Comparison of ENCODE assay signal across 15 cellular contexts in the genomic region with DNA sequence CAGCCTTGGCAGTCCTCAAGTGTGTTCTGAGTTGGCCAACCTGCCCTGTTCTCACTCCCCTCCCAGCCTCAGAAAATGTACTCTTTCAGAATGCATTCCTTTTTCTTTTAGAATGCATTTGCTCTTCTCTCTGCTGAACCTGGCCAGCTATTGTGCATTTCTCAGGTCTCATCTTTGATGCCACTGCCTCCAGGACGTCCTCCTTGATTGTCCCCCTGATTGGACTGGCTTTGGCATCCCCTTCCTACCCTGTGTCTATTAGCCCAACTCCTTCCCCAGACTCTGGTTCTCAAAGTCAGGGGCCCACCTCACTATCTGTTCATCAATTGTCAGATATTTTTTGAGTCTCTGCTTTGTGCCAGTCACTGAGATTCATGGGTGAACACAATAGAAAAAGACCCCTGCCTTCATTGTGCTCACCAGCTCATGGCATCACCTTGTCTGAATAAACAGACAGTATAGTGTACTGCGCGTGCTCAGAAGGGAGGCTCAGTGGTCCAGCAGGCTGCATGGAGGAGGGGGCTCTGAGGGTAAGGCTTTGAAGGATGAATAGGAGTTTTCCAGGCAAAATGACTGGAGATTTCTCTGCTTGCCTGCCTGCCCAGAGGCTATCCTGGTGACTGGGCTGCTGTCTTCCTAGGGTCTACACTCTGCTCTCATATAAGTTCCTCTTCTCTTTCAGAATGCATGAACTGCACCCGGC.
A peak's percentile ranks its signal among the peaks of the same experiment; 100 is the strongest.
DNase-seq lines count a peak whose midpoint lies in the region; ATAC-seq and TF ChIP-seq lines count a peak whose summit lies in the region.
"Had no signal": no experiment of that assay in that cellular context is flagged by ENCODE, and none has a peak within 500 bp of the region (broad histone marks: within the 10 kb centered on the region; RNA-seq: fewer than 3 reads in every experiment).

No MANE protein-coding gene starts in this region.

- no peaks in the 10 kb centered on the region for H3K9me3 ChIP-seq in SK-N-SH
- H3K9me3 ChIP-seq in Loucy (ENCODE audit: insufficient read depth, low read depth, low read length) = no peaks in the 10 kb centered on the region
- no peaks in the 10 kb centered on the region for H3K9me3 ChIP-seq in neuronal stem cell (replicated peaks in 1 of 2; ENCODE audit: control insufficient read depth in 2 of 2, insufficient read depth in 1 of 2, low read depth in 1 of 2, low read length in 2 of 2)
- H3K9me3 ChIP-seq: BLaER1 had no signal

- H3K14ac ChIP-seq in neuronal stem cell (ENCODE audit: low read length) = peak overlapping the region; percentile 38

- POLR2A ChIA-PET in SK-N-SH (lab: Yijun Ruan, JAX) = no interaction called here

- peaks cover 15% of the 10 kb centered on the region for H3K4me1 Mint-ChIP-seq in glutamatergic neuron (ENCODE audit: low read depth, unreplicated experiment)
- H3K4me1 Mint-ChIP-seq: CD4-positive, alpha-beta memory T cell had no signal

- no peak overlapping the region for H3K4ac ChIP-seq in neuronal stem cell (ENCODE audit: low read length)

- H4K20me1 ChIP-seq in SK-N-SH (ENCODE audit: insufficient read depth) (no peaks in the 10 kb centered on the region), Loucy (ENCODE audit: insufficient read depth, low read length, poor library complexity, severe bottlenecking) (no peaks in the 10 kb centered on the region)
- H4K20me1 ChIP-seq: BLaER1 had no signal

- CTCF ChIA-PET in SK-N-SH (lab: Yijun Ruan, JAX) = interaction anchor here (0.7 to 1.9 kb wide), 7 partner anchors 10 to 691 kb away, joined by 3 to 7 read pairs (median 3); no protein-coding TSS in a partner anchor

- no peak overlapping the region for H3K27ac Mint-ChIP-seq in glutamatergic neuron (ENCODE audit: unreplicated experiment)
- H3K27ac Mint-ChIP-seq: CD4-positive, alpha-beta memory T cell had no signal

- H4K8ac ChIP-seq in neuronal stem cell (ENCODE audit: low read depth, low read length) = no peak overlapping the region

- H2BK15ac ChIP-seq in neuronal stem cell (ENCODE audit: low read length) = no peak overlapping the region

- H3K18ac ChIP-seq in neuronal stem cell (ENCODE audit: low read length) = no peak overlapping the region

- H4K91ac ChIP-seq in neuronal stem cell (ENCODE audit: low read depth, low read length, poor library complexity) = no peak overlapping the region

- DNase-seq in SK-N-SH = no peak
- no peak for DNase-seq in glutamatergic neuron
- DNase-seq in neuronal stem cell (ENCODE audit: low spot score) = no peak
- no peak for DNase-seq in activated CD4-positive, alpha-beta T cell treated with anti-CD3 and anti-CD28 coated beads for 4 hours
- DNase-seq: CD4-positive, alpha-beta memory T cell; DMS153; DMS79; GDM1; GOT3 had no signal

- H3K27ac ChIP-seq in SK-N-SH (ENCODE audit: low read depth in 2 of 2, low read length in 1 of 2) (no peak overlapping the region), neuronal stem cell (replicated peaks; ENCODE audit: low read length) (no peak overlapping the region)
- H3K27ac ChIP-seq: 22Rv1, BLaER1 had no signal

- peaks cover 4% of the 10 kb centered on the region for H3K9me3 Mint-ChIP-seq in glutamatergic neuron (ENCODE audit: unreplicated experiment)

- no peak overlapping the region for H2BK5ac ChIP-seq in neuronal stem cell (ENCODE audit: low read length)

- H2AK5ac ChIP-seq in neuronal stem cell (ENCODE audit: low read depth, low read length) = no peak overlapping the region

- H2AFZ ChIP-seq in SK-N-SH (ENCODE audit: low read depth) (no peak overlapping the region), Loucy (ENCODE audit: low read length) (peak overlapping the region; percentile 56; the same call in 1 of the 2 replicates), neuronal stem cell (ENCODE audit: low read length) (no peak overlapping the region)

- WGBS in SK-N-SH (ENCODE audit: low lambda C conversion rate) = 85% methylated on average over 4 of the region's 4 CpGs
- no CpG with 5 or more reads among the region's 4 CpGs for WGBS in neuronal stem cell (ENCODE audit: extremely low coverage in 2 of 2, insufficient read length in 2 of 2, insufficient replicate concordance in 1 of 2), 2 donors

- H3F3A ChIP-seq in SK-N-SH (replicated peaks; ENCODE audit: insufficient read depth) (no peaks in the 10 kb centered on the region), Loucy (ENCODE audit: low read depth) (no peaks in the 10 kb centered on the region)

- H3K9ac ChIP-seq in SK-N-SH (no peak overlapping the region), Loucy (ENCODE audit: low read depth, low read length, poor library complexity, severe bottlenecking) (no peak overlapping the region), neuronal stem cell (ENCODE audit: low read depth, low read length, poor library complexity) (no peak overlapping the region)

- H3K4me1 ChIP-seq in SK-N-SH (ENCODE audit: control insufficient read depth in 1 of 2, insufficient read depth in 2 of 2, low read depth in 1 of 2, low read length in 1 of 2) (peaks cover 0 to 18% of the 10 kb centered on the region in 2 experiments; a peak in 1 of 4 replicates), Loucy (ENCODE audit: insufficient read depth, low read length, poor library complexity, severe bottlenecking) (peaks cover 5% of the 10 kb centered on the region), neuronal stem cell (ENCODE audit: control insufficient read depth in 2 of 2, insufficient read depth in 1 of 2, low read depth in 1 of 2, low read length in 2 of 2) (peaks cover 0 to 2% of the 10 kb centered on the region in 2 donors)

- H2BK120ac ChIP-seq in neuronal stem cell (ENCODE audit: low read depth, low read length) = no peak overlapping the region

- TF ChIP-seq CTCF in SK-N-SH (IDR thresholded peaks at IDR 0.05) (no peak), Loucy (conservative IDR thresholded peaks at IDR 0.05; ENCODE audit: low read length) (no peak), glutamatergic neuron (IDR thresholded peaks at IDR 0.05; ENCODE audit: partially characterized antibody, unreplicated experiment) (no peak)

- peaks cover 7% of the 10 kb centered on the region for H3K36me3 Mint-ChIP-seq in glutamatergic neuron (ENCODE audit: unreplicated experiment)
- H3K36me3 Mint-ChIP-seq: CD14-positive monocyte; CD4-positive, alpha-beta memory T cell had no signal

- no peak for TF ChIP-seq EP300 in SK-N-SH (IDR thresholded peaks at IDR 0.05; ENCODE audit: borderline replicate concordance in 1 of 2, low read depth in 1 of 2, low read length in 1 of 2)

- H3K23ac ChIP-seq in neuronal stem cell (ENCODE audit: low read depth, low read length, poor library complexity) = no peak overlapping the region

- H3K79me2 ChIP-seq in SK-N-SH (ENCODE audit: insufficient read depth) (no peaks in the 10 kb centered on the region), Loucy (ENCODE audit: insufficient read depth, low read length) (no peaks in the 10 kb centered on the region)

- H2BK12ac ChIP-seq in neuronal stem cell (ENCODE audit: low read length) = no peak overlapping the region

- H3K4me3 ChIP-seq in SK-N-SH (ENCODE audit: low read depth in 2 of 2, low read length in 1 of 2) (no peak overlapping the region), Loucy (ENCODE audit: low read length, poor library complexity, severe bottlenecking) (no peak overlapping the region), neuronal stem cell (ENCODE audit: low read length in 2 of 2) (no peak overlapping the region)
- H3K4me3 ChIP-seq: BLaER1 had no signal

- ATAC-seq in SK-N-SH treated with all-trans-retinoic acid at 6 μM for 48 hours (no peak), GM21360 (IDR thresholded peaks at IDR 0.05; ENCODE audit: unreplicated experiment) (no peak)

- H3K36me3 ChIP-seq in SK-N-SH (replicated peaks in 1 of 2; ENCODE audit: control insufficient read depth in 1 of 2, insufficient read depth in 2 of 2, low read length in 1 of 2) (no peaks in the 10 kb centered on the region), Loucy (ENCODE audit: insufficient read depth, low read length) (no peaks in the 10 kb centered on the region), neuronal stem cell (replicated peaks in 1 of 2; ENCODE audit: control insufficient read depth in 2 of 2, insufficient read depth in 2 of 2, low read length in 2 of 2) (peaks cover 0 to 7% of the 10 kb centered on the region in 2 donors)
- H3K36me3 ChIP-seq: BLaER1 had no signal

- H3K4me3 Mint-ChIP-seq in glutamatergic neuron (ENCODE audit: unreplicated experiment) = peak overlapping the region; percentile 16
- H3K4me3 Mint-ChIP-seq: CD14-positive monocyte had no signal

- no peak overlapping the region for H3K4me2 ChIP-seq in SK-N-SH
- no peak overlapping the region for H3K4me2 ChIP-seq in Loucy (ENCODE audit: low read depth, low read length, poor library complexity, severe bottlenecking)
- no peak overlapping the region for H3K4me2 ChIP-seq in neuronal stem cell (ENCODE audit: insufficient read depth, low read length, poor library complexity, severe bottlenecking)

- H3K79me1 ChIP-seq in neuronal stem cell (ENCODE audit: low read depth, low read length) = peaks cover 3% of the 10 kb centered on the region

- H3K27me3 Mint-ChIP-seq in glutamatergic neuron (ENCODE audit: unreplicated experiment) = peaks cover 13% of the 10 kb centered on the region

- no peaks in the 10 kb centered on the region for H3K9me2 ChIP-seq in SK-N-SH
- H3K9me2 ChIP-seq in Loucy (replicated peaks; ENCODE audit: low read depth, low read length) = no peaks in the 10 kb centered on the region

- no peak for TF ChIP-seq RAD21 in SK-N-SH (IDR thresholded peaks at IDR 0.05; ENCODE audit: low read length)

- H3K27me3 ChIP-seq in SK-N-SH (ENCODE audit: insufficient read depth) (no peaks in the 10 kb centered on the region), Loucy (ENCODE audit: insufficient read depth, low read length, poor library complexity, severe bottlenecking) (no peaks in the 10 kb centered on the region), neuronal stem cell (ENCODE audit: control insufficient read depth in 3 of 3, insufficient read depth in 3 of 3, low read depth in 1 of 3, low read length in 3 of 3) (no peaks in the 10 kb centered on the region)
- H3K27me3 ChIP-seq: BLaER1 had no signal

TF ChIP-seq in SK-N-SH treated with all-trans-retinoic acid at 6 μM for 48 hours, 23 proteins besides CTCF, POLR2A, EP300 and RAD21 (continues in another document):
- TF ChIP-seq TOX (CRISPR knock-in tag; IDR thresholded peaks at IDR 0.05; ENCODE audit: borderline replicate concordance) (no peak), ZFP3 (CRISPR knock-in tag; IDR thresholded peaks at IDR 0.05) (peak; percentile 98), OSR1 (CRISPR knock-in tag; IDR thresholded peaks at IDR 0.05) (no peak)

TF ChIP-seq in SK-N-SH, 30 proteins besides CTCF, POLR2A, EP300 and RAD21 (continues in another document):
- no peak for TF ChIP-seq SIN3A (IDR thresholded peaks at IDR 0.05; ENCODE audit: borderline replicate concordance, low read depth, low read length)
- TF ChIP-seq MEF2A (IDR thresholded peaks at IDR 0.05; ENCODE audit: borderline replicate concordance, low read depth) = no peak
